Comparison of ENCODE assay signal across 26 cellular contexts in genomic region chr2:120754067-120754960, GRCh38. TPM values are rescaled to one million over a fixed set of nuclear protein-coding genes. Genes with fewer than 3 reads are reported as not detected.
DNase-seq lines count a peak whose midpoint lies in the region; FAIRE-seq and TF ChIP-seq lines count a peak whose summit lies in the region.
"Had no signal": no experiment of that assay in that cellular context is flagged by ENCODE, and none has a peak within 500 bp of the region (broad histone marks: within the 10 kb centered on the region; RNA-seq: fewer than 3 reads in every experiment).

No MANE protein-coding gene starts in this region.

- H2AFZ ChIP-seq in astrocyte (ENCODE audit: low read depth, low read length), result no peak overlapping the region

- H3K4me1 ChIP-seq in astrocyte (ENCODE audit: insufficient read depth, low read length) (peaks cover 36% of the 10 kb centered on the region), Peyer's patch (peaks cover 0 to 7% (median 0%) of the 10 kb centered on the region in 4 donors)

- H3K27ac ChIP-seq in astrocyte (ENCODE audit: low read depth, low read length) (no peak overlapping the region), Peyer's patch (no peak overlapping the region)
- H3K27ac ChIP-seq: BLaER1, heart left ventricle, tibial nerve had no signal

- TF ChIP-seq CTCF in astrocyte (IDR thresholded peaks at IDR 0.05; ENCODE audit: insufficient read depth, low read depth, low read length) (no peak), fibroblast of villous mesenchyme (IDR thresholded peaks at IDR 0.05; ENCODE audit: insufficient read depth, low read depth, low read length) (no peak), Peyer's patch (IDR thresholded peaks at IDR 0.05) (no peak)

- no peaks in the 10 kb centered on the region for H3K9me3 ChIP-seq in astrocyte (ENCODE audit: insufficient read depth, low read depth, low read length)
- no peaks in the 10 kb centered on the region for H3K9me3 ChIP-seq in Peyer's patch
- H3K9me3 ChIP-seq: BLaER1, heart left ventricle, tibial nerve had no signal

- no peak for TF ChIP-seq POLR2A in Peyer's patch (IDR thresholded peaks at IDR 0.05)

- peaks cover 98% of the 10 kb centered on the region for H3K79me2 ChIP-seq in astrocyte (ENCODE audit: insufficient read depth, low read length)

- no peaks in the 10 kb centered on the region for H3K9me3 Mint-ChIP-seq in astrocyte (ENCODE audit: unreplicated experiment)

- DNase-seq in HTR-8/SVneo (ENCODE audit: insufficient read length, low spot score), result no peak
- DNase-seq in astrocyte (ENCODE audit: low read depth), result peak; percentile 42
- peak; percentile 94 for DNase-seq in fibroblast of villous mesenchyme (ENCODE audit: low read depth)
- DNase-seq in urothelium cell line (ENCODE audit: low spot score), result no peak
- no peak for DNase-seq in occipital lobe (lab: John Stamatoyannopoulos, UW)
- DNase-seq in Peyer's patch, result no peak
- no peak for DNase-seq in activated CD8-positive, alpha-beta memory T cell treated with anti-CD3 and anti-CD28 coated beads for 24 hours
- DNase-seq: activated CD4-positive, alpha-beta T cell treated with anti-CD3 and anti-CD28 coated beads for 36 hours; activated CD8-positive, alpha-beta T cell treated with anti-CD3 and anti-CD28 coated beads, Interleukin-2, amount 10 ng/mL, durations not matched to agents 7 days and 5 days; activated effector memory CD4-positive, alpha-beta T cell treated with Interleukin-2 at 50 U/mL for 16 hours; activated T-cell treated with anti-CD3 and anti-CD28 coated beads for 4 hours; cerebellar nuclear complex; DMS53; foreskin fibroblast; GF-D8; NCI-H1092; NCI-H2029 treated with DMSO at 0.1 percent for 48 hours; NCI-H226; retina; RPMI8226; T-helper 17 cell had no signal

- H3K27me3 ChIP-seq in astrocyte (ENCODE audit: insufficient read depth, low read length) (no peaks in the 10 kb centered on the region), Peyer's patch (no peaks in the 10 kb centered on the region)
- H3K27me3 ChIP-seq: BLaER1, tibial nerve had no signal

- H3K27me3 Mint-ChIP-seq in astrocyte (ENCODE audit: low read depth, unreplicated experiment), result no peaks in the 10 kb centered on the region

- peak; percentile 38 for FAIRE-seq in HTR-8/SVneo (lab: Jason Lieb, UNC)
- no peak for FAIRE-seq in astrocyte (lab: Jason Lieb, UNC)
- peak; percentile 40 for FAIRE-seq in urothelium cell line (lab: Jason Lieb, UNC)
- FAIRE-seq: kidney had no signal

- peaks cover 44% of the 10 kb centered on the region for H3K4me1 Mint-ChIP-seq in astrocyte (ENCODE audit: low read depth, unreplicated experiment)
- H3K4me1 Mint-ChIP-seq: activated CD4-positive, alpha-beta T cell treated with anti-CD3 and anti-CD28 coated beads for 36 hours; T-helper 17 cell had no signal

- H3K4me3 ChIP-seq in astrocyte (ENCODE audit: insufficient read depth, low read depth, low read length), result no peak overlapping the region
- H3K4me3 ChIP-seq in fibroblast of villous mesenchyme (ENCODE audit: low read depth, low read length), result no peak overlapping the region
- no peak overlapping the region for H3K4me3 ChIP-seq in Peyer's patch
- H3K4me3 ChIP-seq: BLaER1, heart left ventricle, tibial nerve had no signal

- no peaks in the 10 kb centered on the region for H3K36me3 Mint-ChIP-seq in astrocyte (ENCODE audit: low read depth, unreplicated experiment)
- H3K36me3 Mint-ChIP-seq: naive thymus-derived CD8-positive, alpha-beta T cell had no signal

- no peaks in the 10 kb centered on the region for H3K36me3 ChIP-seq in astrocyte (ENCODE audit: insufficient read depth, low read length)
- no peaks in the 10 kb centered on the region for H3K36me3 ChIP-seq in Peyer's patch
- H3K36me3 ChIP-seq: BLaER1, heart left ventricle, tibial nerve had no signal

- peaks cover 38% of the 10 kb centered on the region for H4K20me1 ChIP-seq in astrocyte (ENCODE audit: insufficient read depth, low read length)
- H4K20me1 ChIP-seq: BLaER1 had no signal

- no peak overlapping the region for H3K4me3 Mint-ChIP-seq in astrocyte (ENCODE audit: unreplicated experiment)
- H3K4me3 Mint-ChIP-seq: activated CD4-positive, alpha-beta T cell treated with anti-CD3 and anti-CD28 coated beads for 36 hours; activated CD8-positive, alpha-beta T cell treated with anti-CD3 and anti-CD28 coated beads, Interleukin-2, amount 10 ng/mL, durations not matched to agents 7 days and 5 days; naive thymus-derived CD8-positive, alpha-beta T cell; T-helper 17 cell had no signal

- no peak overlapping the region for H3K9ac ChIP-seq in astrocyte (ENCODE audit: low read length)
- H3K9ac ChIP-seq: BLaER1 had no signal

- H3K27ac Mint-ChIP-seq in astrocyte (ENCODE audit: unreplicated experiment), result no peak overlapping the region
- H3K27ac Mint-ChIP-seq: activated CD4-positive, alpha-beta T cell treated with anti-CD3 and anti-CD28 coated beads for 36 hours; activated CD8-positive, alpha-beta T cell treated with anti-CD3 and anti-CD28 coated beads, Interleukin-2, amount 10 ng/mL, durations not matched to agents 7 days and 5 days; naive thymus-derived CD8-positive, alpha-beta T cell; T-helper 17 cell had no signal

- H3K4me2 ChIP-seq in astrocyte (ENCODE audit: low read length), result peak overlapping the region; percentile 13
- H3K4me2 ChIP-seq: BLaER1 had no signal

RNA-seq across cellular contexts. Expression of gene GLI2, which starts 18.6 kb away (rescaled TPM):
- total RNA-seq in astrocyte (42.9 and 44.5 TPM in 2 replicates), fibroblast of villous mesenchyme (22.5 and 28.3 TPM in 2 replicates), occipital lobe (2.8 TPM), Peyer's patch (1 to 10 TPM in 1 of 4 donors, under 1 TPM in 3; 0.18 to 5.8 (median 0.94) TPM)
- total RNA-seq: activated CD4-positive, alpha-beta T cell treated with anti-CD3 and anti-CD28 coated beads for 36 hours; naive thymus-derived CD8-positive, alpha-beta T cell; T-helper 17 cell had no signal

Comparison
In these comparisons a context has a peak if more than half of its experiments do, and no peak if none do; other contexts are left out.
1. DNase-seq: peak in astrocyte (single experiment) and fibroblast of villous mesenchyme (single experiment); none in HTR-8/SVneo (single experiment), urothelium cell line (single experiment), occipital lobe (single experiment), Peyer's patch (0 of 3) and activated CD8-positive, alpha-beta memory T cell treated with anti-CD3 and anti-CD28 coated beads for 24 hours (single experiment).